8 cellular contexts compared by ENCODE assay signal in genomic region chr9:135887021-135887507, GRCh38. TPM values are rescaled to one million over a fixed set of nuclear protein-coding genes. Genes with fewer than 3 reads are reported as not detected.
DNase-seq lines count a peak whose midpoint lies in the region; ATAC-seq and TF ChIP-seq lines count a peak whose summit lies in the region.

No MANE protein-coding gene starts in this region.

- peaks cover 94% of the 10 kb centered on the region for H4K20me1 ChIP-seq in osteoblast (ENCODE audit: insufficient read depth, low read length)

- H3K27ac Mint-ChIP-seq in central memory CD8-positive, alpha-beta T cell (ENCODE audit: low read depth): peak overlapping the region; percentile 85

- no peak overlapping the region for H3K27ac ChIP-seq in osteoblast (ENCODE audit: low read depth, low read length)

- peak; percentile 7 for ATAC-seq in central memory CD8-positive, alpha-beta T cell (replicated peaks; ENCODE audit: extremely low read depth, poor library complexity, severe bottlenecking)

- DNase-seq in GDM1 (lab: John Stamatoyannopoulos, UW) (peak; percentile 60), MV-4-11 (lab: John Stamatoyannopoulos, UW) (peak; percentile 93), osteoblast (ENCODE audit: insufficient read length, low spot score, missing footprints) (peak; percentile 10), NAMALWA (ENCODE audit: low spot score) (no peak), NCI-H2227 treated with DMSO at 0.1 percent for 48 hours (lab: John Stamatoyannopoulos, UW) (no peak), epidermal melanocyte (ENCODE audit: insufficient read length, low spot score) (no peak)
- DNase-seq in central memory CD8-positive, alpha-beta T cell (ENCODE audit: low spot score in 2 of 2): no peak
- no peak for DNase-seq in activated CD4-positive, alpha-beta T cell treated with anti-CD3 and anti-CD28 coated beads for 1 hour

- TF ChIP-seq CTCF in osteoblast (IDR thresholded peaks at IDR 0.05; ENCODE audit: extremely low read depth, low read depth, low read length): no peak

- H3K4me1 Mint-ChIP-seq in central memory CD8-positive, alpha-beta T cell: peaks cover 79% of the 10 kb centered on the region

- peak overlapping the region; percentile 55 for H3K4me3 Mint-ChIP-seq in central memory CD8-positive, alpha-beta T cell

- H3K79me2 ChIP-seq in osteoblast (ENCODE audit: insufficient read depth, low read length): peaks cover 100% of the 10 kb centered on the region

- no peaks in the 10 kb centered on the region for H3K27me3 ChIP-seq in osteoblast (ENCODE audit: insufficient read depth, low read length)

- no peak overlapping the region for H2AFZ ChIP-seq in osteoblast (ENCODE audit: low read length)

- no peaks in the 10 kb centered on the region for H3K9me3 Mint-ChIP-seq in central memory CD8-positive, alpha-beta T cell

- H3K36me3 Mint-ChIP-seq in central memory CD8-positive, alpha-beta T cell (ENCODE audit: insufficient read depth): peaks cover 3% of the 10 kb centered on the region

- no peak overlapping the region for H3K4me2 ChIP-seq in osteoblast (ENCODE audit: insufficient read depth, low read length)

- no peaks in the 10 kb centered on the region for H3K27me3 Mint-ChIP-seq in central memory CD8-positive, alpha-beta T cell

- H3K9me3 ChIP-seq in osteoblast (ENCODE audit: low read depth, low read length): no peaks in the 10 kb centered on the region

- peaks cover 22% of the 10 kb centered on the region for H3K4me1 ChIP-seq in osteoblast (ENCODE audit: insufficient read depth, low read length)

- no peaks in the 10 kb centered on the region for H3K36me3 ChIP-seq in osteoblast (ENCODE audit: insufficient read depth, low read length)

- no peak overlapping the region for H3K4me3 ChIP-seq in osteoblast (ENCODE audit: insufficient read depth, low read length)

RNA-seq across cellular contexts. Expression of gene CAMSAP1, which starts 20.3 kb away (rescaled TPM):
- total RNA-seq in osteoblast: 22.1 and 26.1 TPM in 2 replicates

Comparison
In these comparisons a context has a peak if more than half of its experiments do, and no peak if none do; other contexts are left out.
1. DNase-seq: peak in GDM1 (single experiment), MV-4-11 (single experiment) and osteoblast (single experiment); none in central memory CD8-positive, alpha-beta T cell (0 of 2), NAMALWA (single experiment), NCI-H2227 treated with DMSO at 0.1 percent for 48 hours (single experiment), activated CD4-positive, alpha-beta T cell treated with anti-CD3 and anti-CD28 coated beads for 1 hour (single experiment) and epidermal melanocyte (single experiment).